In the genomic region with DNA sequence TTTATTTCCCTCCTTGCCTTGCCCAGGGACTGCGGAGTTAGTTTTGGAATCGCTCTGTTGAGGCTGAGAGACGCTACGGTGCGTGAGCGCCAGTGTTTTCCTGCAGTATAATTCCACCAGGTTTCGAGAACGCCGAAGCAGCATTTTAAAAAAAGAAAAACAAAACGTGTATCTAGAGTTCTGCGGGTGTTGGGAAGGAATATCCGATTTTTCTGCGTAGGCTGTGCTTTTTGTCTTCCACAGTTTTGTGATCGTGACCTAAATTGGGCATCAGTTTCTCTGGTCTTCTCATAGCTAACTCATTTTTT, we compare ENCODE assay signal across 8 cellular contexts. TPM values are rescaled to one million over a fixed set of nuclear protein-coding genes. Genes with fewer than 3 reads are reported as not detected.
A peak's percentile ranks its signal among the peaks of the same experiment; 100 is the strongest.
DNase-seq lines count a peak whose midpoint lies in the region; ATAC-seq, FAIRE-seq and TF ChIP-seq lines count a peak whose summit lies in the region.

No MANE protein-coding gene starts in this region.

- H3K79me1 ChIP-seq in mesendoderm (ENCODE audit: low read length) = peaks cover 2% of the 10 kb centered on the region

- TF ChIP-seq RAD21 in GM12878 (IDR thresholded peaks at IDR 0.05; ENCODE audit: insufficient read depth, low read depth, low read length) = no peak

- POLR2A ChIA-PET in GM12878 (lab: Charles Lee) = no interaction called here

- SMC1A ChIA-PET in GM12878 (lab: Charles Lee; ENCODE audit: uncharacterized antibody, unreplicated experiment) = interaction anchor here (2.2 kb wide), 1 partner anchor 75 kb away, joined by 12 read pairs; a partner anchor contains a TSS

- no peak overlapping the region for H4K5ac ChIP-seq in mesendoderm (ENCODE audit: low read length)

- RAD21 ChIA-PET in GM12878 (lab: Charles Lee; ENCODE audit: unreplicated experiment) = interaction anchor here (1.0 kb wide), 1 partner anchor 76 kb away, joined by 6 read pairs; a partner anchor contains a TSS

- H3K56ac ChIP-seq in mesendoderm (ENCODE audit: low read length) = peak overlapping the region; percentile 95

- no peaks in the 10 kb centered on the region for H3K36me3 ChIP-seq in left ventricle myocardium inferior
- peaks cover 0 to 10% of the 10 kb centered on the region in 2 experiments; a peak in 1 of 4 replicates for H3K36me3 ChIP-seq in GM12878 (ENCODE audit: control insufficient read depth in 2 of 2, insufficient read depth in 2 of 2, low read length in 1 of 2)
- H3K36me3 ChIP-seq in mesendoderm (ENCODE audit: control insufficient read depth, insufficient read depth, low read length) = no peaks in the 10 kb centered on the region

- TF ChIP-seq CTCF in left ventricle myocardium inferior (IDR thresholded peaks at IDR 0.05; ENCODE audit: borderline replicate concordance) = no peak
- TF ChIP-seq CTCF in GM12878 (IDR thresholded peaks at IDR 0.05 in 2 of 3, conservative IDR thresholded peaks at IDR 0.05 in 1 of 3; ENCODE audit: control insufficient read depth in 2 of 3, extremely low read depth in 1 of 3, insufficient read depth in 1 of 3, low read depth in 3 of 3, low read length in 3 of 3) = no peak

- peaks cover 29% of the 10 kb centered on the region for H3K4me1 ChIP-seq in left ventricle myocardium inferior
- peaks cover 8% of the 10 kb centered on the region for H3K4me1 ChIP-seq in GM12878 (ENCODE audit: control insufficient read depth, insufficient read depth, low read length)
- no peaks in the 10 kb centered on the region for H3K4me1 ChIP-seq in mesendoderm (ENCODE audit: control insufficient read depth, low read depth, low read length)

- H3K4me2 ChIP-seq in GM12878 (ENCODE audit: control insufficient read depth, insufficient read depth) (peak overlapping the region; percentile 86; the same call in 1 of the 2 replicates), mesendoderm (ENCODE audit: low read length) (peak overlapping the region; percentile 81)

- H2BK120ac ChIP-seq in mesendoderm (ENCODE audit: low read depth, low read length) = no peak overlapping the region

- no peak overlapping the region for H2BK5ac ChIP-seq in mesendoderm (ENCODE audit: low read length)

- no peak overlapping the region for H4K8ac ChIP-seq in mesendoderm (ENCODE audit: low read depth, low read length)

- H3K9me3 ChIP-seq in left ventricle myocardium inferior (replicated peaks) = no peaks in the 10 kb centered on the region
- no peaks in the 10 kb centered on the region; the same call in 1 of the 3 replicates for H3K9me3 ChIP-seq in GM12878 (replicated peaks; ENCODE audit: control insufficient read depth, insufficient read depth, low read length)

- no peaks in the 10 kb centered on the region for H3K27me3 ChIP-seq in left ventricle myocardium inferior (ENCODE audit: low read depth)
- H3K27me3 ChIP-seq in GM12878 (replicated peaks in 1 of 2; ENCODE audit: control insufficient read depth in 2 of 2, insufficient read depth in 2 of 2, low read length in 1 of 2) = no peaks in the 10 kb centered on the region
- no peaks in the 10 kb centered on the region for H3K27me3 ChIP-seq in mesendoderm (ENCODE audit: insufficient read depth, low read length, poor library complexity)

- CTCF ChIA-PET in GM12878 (lab: Yijun Ruan, JAX) = interaction anchor here (5.2 kb wide), 1 partner anchor 75 kb away, joined by 25 read pairs; a partner anchor contains a TSS

- TF ChIP-seq POLR2A in GM12878 (IDR thresholded peaks at IDR 0.05; ENCODE audit: low read depth, low read length) = no peak

- intact Hi-C loops in left ventricle myocardium inferior (cut with micrococcal nuclease) (no loop called here), cardiac septum (cut with DNase I) (loop anchor here (1.0 to 10.0 kb wide), 2 partner anchors 75 to 1025 kb away; a partner anchor contains a TSS), GM12878 (cut with micrococcal nuclease; ENCODE audit: unreplicated experiment) (loop anchor here (10.0 kb wide), 1 partner anchor 225 kb away; no protein-coding TSS in a partner anchor)

- H3K23ac ChIP-seq in mesendoderm (ENCODE audit: low read length) = no peak overlapping the region

- H3K27ac ChIP-seq in left ventricle myocardium inferior (replicated peaks) (peak overlapping the region; percentile 97), GM12878 (ENCODE audit: control insufficient read depth, insufficient read depth) (peak overlapping the region; percentile 64), mesendoderm (ENCODE audit: low read depth, low read length) (peak overlapping the region; percentile 89)

- peak overlapping the region; percentile 76 for H3K18ac ChIP-seq in mesendoderm (ENCODE audit: low read length)

- H3K4me3 ChIP-seq in left ventricle myocardium inferior (peak overlapping the region; percentile 90), GM12878 (peak overlapping the region; percentile 100), mesendoderm (ENCODE audit: low read length) (peak overlapping the region; percentile 53)

- H3K9ac ChIP-seq in GM12878 (ENCODE audit: control insufficient read depth, insufficient read depth, low read length) (peak overlapping the region; percentile 78), mesendoderm (ENCODE audit: low read length) (peak overlapping the region; percentile 78)

- H2AK5ac ChIP-seq in mesendoderm (ENCODE audit: low read length) = no peak overlapping the region

- no peak overlapping the region for H2BK15ac ChIP-seq in mesendoderm (replicated peaks; ENCODE audit: low read depth)

- 0% methylated on average over 14 of the region's 14 CpGs for whole genome bisulfite sequencing in GM12878 (ENCODE audit: insufficient coverage, insufficient replicate concordance, low lambda C conversion rate, missing lambda C conversion rate)
- no CpG with 5 or more reads among the region's 14 CpGs for WGBS in mesendoderm (ENCODE audit: extremely low coverage, insufficient coverage, low lambda C conversion rate)

- no TSS peak for BruUV-seq in GM12878 (replicated peaks; lab: Mats Ljungman, UMichigan)

- no peak overlapping the region for H3K4ac ChIP-seq in mesendoderm (ENCODE audit: low read depth, low read length)

- peak overlapping the region; percentile 96 for H2AFZ ChIP-seq in GM12878 (ENCODE audit: control insufficient read depth, low read depth, low read length)

- H4K20me1 ChIP-seq in GM12878 (ENCODE audit: control insufficient read depth, insufficient read depth) = no peaks in the 10 kb centered on the region

- no peak for TF ChIP-seq EP300 in GM12878 (IDR thresholded peaks at IDR 0.05; ENCODE audit: borderline replicate concordance in 1 of 2, control insufficient read depth in 1 of 2, low read depth in 2 of 2, low read length in 2 of 2)

- no peak for FAIRE-seq in GM12878 (lab: Jason Lieb, UNC)

- ATAC-seq in GM12878 (no peak), HG03521 (IDR thresholded peaks at IDR 0.05; ENCODE audit: unreplicated experiment) (no peak), GM18861 (IDR thresholded peaks at IDR 0.05; ENCODE audit: unreplicated experiment) (no peak), HG02852 (IDR thresholded peaks at IDR 0.05; ENCODE audit: unreplicated experiment) (no peak)

- DNase-seq in left ventricle myocardium inferior (no peak), cardiac septum (ENCODE audit: low spot score) (no peak), GM12878 (ENCODE audit: low read depth, low spot score) (no peak), mesendoderm (no peak), HPDE6-E6E7 (ENCODE audit: extremely low spot score) (no peak)

- in situ Hi-C loops in GM12878 (cut with MboI) = loop anchor here (5.0 kb wide), 1 partner anchor 1028 kb away; no protein-coding TSS in a partner anchor

- H3K79me2 ChIP-seq in GM12878 (ENCODE audit: control insufficient read depth, insufficient read depth, low read length) (peaks cover 55% of the 10 kb centered on the region), mesendoderm (ENCODE audit: control insufficient read depth, insufficient read depth, low read length) (peaks cover 36% of the 10 kb centered on the region)

TF ChIP-seq in GM12878, 131 proteins besides CTCF, POLR2A, EP300 and RAD21 (continues in another document):
- no peak for TF ChIP-seq BHLHE40 (IDR thresholded peaks at IDR 0.05; ENCODE audit: borderline replicate concordance in 1 of 2, low read depth in 2 of 2, low read length in 1 of 2)

RNA-seq across cellular contexts. Expression of a gene that starts 0.8 kb away (rescaled TPM):
- total RNA-seq in left ventricle myocardium inferior (59.6 TPM), cardiac septum (67.3 TPM), GM12878 (2014; rRNA removed) (65.2 and 76.6 TPM in 2 replicates), GM12878 (2014; rRNA removed; fragmentation: Illumina TruSeq; extraction: Trizol) (84.5 and 87.8 TPM in 2 replicates), GM12878 (2021) (63.2 and 64.6 TPM in 2 replicates)
- total RNA-seq in GM12878 (2013; cell fraction: nucleolus; rRNA removed) = 708 and 711 TPM in 2 replicates
- polyA plus RNA-seq in GM12878 (2011; ENCODE audit: low read depth) = 39.3 TPM
- polyA plus RNA-seq in GM12878 (2011; rRNA removed) (201 and 337 TPM in 2 replicates), GM12878 (2014; fragmentation: Illumina TruSeq; extraction: Trizol) (75.5 and 92.0 TPM in 2 replicates), GM12878 (2014; fragmentation: Nextera tagmentation; extraction: Ambion mirVana) (10 to 100 TPM; 23.1 to 29.3 TPM), GM12878 (2014; rRNA removed) (51.5 and 61.3 TPM in 2 replicates), GM12878 (2016; fragmentation: Nextera tagmentation; extraction: Ambion mirVana) (10 to 100 TPM; 57.6 to 64.7 TPM)
- polyA plus RNA-seq in GM12878 (2011; cell fraction: cytosol; rRNA removed) = 87.0 and 116 TPM in 2 replicates
- 234 and 366 TPM in 2 replicates for polyA plus RNA-seq in GM12878 (2011; cell fraction: nucleus; rRNA removed)
- 60.5 and 79.0 TPM in 2 replicates for polyA plus RNA-seq in GM12878 (2012)
- polyA minus RNA-seq in GM12878 (2011; rRNA and poly(A)+ RNA removed) = 162 and 255 TPM in 2 replicates
- polyA minus RNA-seq in GM12878 (2011; cell fraction: cytosol; rRNA and poly(A)+ RNA removed) = 60.6 and 67.1 TPM in 2 replicates
- polyA minus RNA-seq in GM12878 (2011; cell fraction: nucleus; rRNA and poly(A)+ RNA removed) = 159 and 161 TPM in 2 replicates
- polyA plus RNA-seq in mesendoderm (2013, experiment 1 of 2) = 40.7 TPM
- polyA plus RNA-seq in mesendoderm (2013, experiment 2 of 2) = 41.7 TPM
